Comparison of ENCODE assay signal across 18 cellular contexts in the genomic region with DNA sequence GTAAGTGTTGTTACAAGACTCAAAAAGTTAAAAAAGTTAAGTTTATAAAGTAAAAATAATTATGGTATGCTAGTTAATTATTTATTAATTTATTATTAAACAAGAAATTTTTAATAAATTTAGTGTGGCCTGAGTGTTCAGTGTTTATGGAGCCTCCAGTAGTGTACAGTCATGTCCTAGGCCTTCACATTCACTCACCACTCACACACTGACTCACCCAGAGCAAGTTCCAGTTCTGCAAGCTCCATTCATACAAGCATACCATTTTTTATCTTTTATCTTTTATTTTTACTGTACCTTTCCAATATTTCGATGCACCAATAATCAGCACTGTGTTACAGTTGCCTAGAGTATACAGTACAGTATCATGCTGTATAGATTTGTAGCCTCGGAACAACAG.
DNase-seq lines count a peak whose midpoint lies in the region; ATAC-seq and TF ChIP-seq lines count a peak whose summit lies in the region.
"Had no signal": no experiment of that assay in that cellular context is flagged by ENCODE, and none has a peak within 500 bp of the region (broad histone marks: within the 10 kb centered on the region; RNA-seq: fewer than 3 reads in every experiment).

No MANE protein-coding gene starts in this region.

- no peak overlapping the region for H4K8ac ChIP-seq in mesenchymal stem cell (ENCODE audit: low read length)

- H3K36me3 ChIP-seq in brain microvascular endothelial cell (replicated peaks) (no peaks in the 10 kb centered on the region), mesenchymal stem cell (ENCODE audit: control insufficient read depth in 1 of 2, insufficient read depth in 2 of 2, low read depth in 1 of 2, low read length in 2 of 2) (no peaks in the 10 kb centered on the region), right atrium auricular region (no peaks in the 10 kb centered on the region)

- no peak overlapping the region for H2BK15ac ChIP-seq in mesenchymal stem cell (ENCODE audit: low read depth, poor library complexity, severe bottlenecking)

- DNase-seq in Daoy (ENCODE audit: low read depth), result peak; percentile 27
- DNase-seq in brain microvascular endothelial cell, result peak; percentile 80
- DNase-seq in fibroblast of mammary gland (ENCODE audit: low read depth), result peak; percentile 32
- no peak for DNase-seq in mesenchymal stem cell
- DNase-seq in T-helper 2 cell treated with Interferon-gamma antibody and Interleukin-4, amounts not matched to agents 5 μg/mL and 100 μg/mL, for 36 hours (ENCODE audit: low spot score), result no peak
- DNase-seq in mesothelial cell of epicardium (ENCODE audit: low spot score in 2 of 2, unreplicated experiment in 2 of 2), result no peak
- DNase-seq in right atrium auricular region (ENCODE audit: low spot score), result no peak
- no peak for DNase-seq in T-helper 17 cell
- DNase-seq: CD8-positive, alpha-beta T cell; COR-L47; DMS153; DMS79 treated with DMSO at 0.1 percent for 48 hours; GDM1; GOT3; H9 had no signal

- peak overlapping the region; percentile 34 for H3K9ac ChIP-seq in mesenchymal stem cell (ENCODE audit: low read length)

- in situ Hi-C loops in brain microvascular endothelial cell (cut with HindIII; ENCODE audit: low pct_ligation_motif_present, low sequenced_read_pairs), result no loop called here

- H4K91ac ChIP-seq in mesenchymal stem cell (ENCODE audit: low read length), result no peak overlapping the region

- 76% methylated on average over 2 of the region's 2 CpGs for WGBS in mesenchymal stem cell

- no peak overlapping the region for H3K4me2 ChIP-seq in mesenchymal stem cell (ENCODE audit: low read length, poor library complexity, severe bottlenecking)

- no peak overlapping the region for H3K4me3 ChIP-seq in brain microvascular endothelial cell (ENCODE audit: low read depth, low read length)
- H3K4me3 ChIP-seq in fibroblast of mammary gland (ENCODE audit: control insufficient read depth, low read depth, low read length), result no peak overlapping the region
- H3K4me3 ChIP-seq in mesenchymal stem cell (ENCODE audit: insufficient read depth in 1 of 2, low read depth in 1 of 2, low read length in 2 of 2), result no peak overlapping the region
- H3K4me3 ChIP-seq in right atrium auricular region, result no peak overlapping the region

- no peak overlapping the region for H3K18ac ChIP-seq in mesenchymal stem cell (ENCODE audit: low read depth in 1 of 2, low read length in 2 of 2)

- peaks cover 4% of the 10 kb centered on the region for H3K9me3 Mint-ChIP-seq in T-helper 2 cell treated with Interferon-gamma antibody and Interleukin-4, amounts not matched to agents 5 μg/mL and 100 μg/mL, for 36 hours
- peaks cover 26% of the 10 kb centered on the region for H3K9me3 Mint-ChIP-seq in mesothelial cell of epicardium

- H2AK5ac ChIP-seq in mesenchymal stem cell (ENCODE audit: low read length, severe bottlenecking), result no peak overlapping the region

- H3K14ac ChIP-seq in mesenchymal stem cell (ENCODE audit: low read length in 2 of 2), result no peak overlapping the region

- H2BK5ac ChIP-seq in mesenchymal stem cell (ENCODE audit: low read depth, low read length, poor library complexity, severe bottlenecking), result no peak overlapping the region

- H3K4me1 ChIP-seq in mesenchymal stem cell (ENCODE audit: control insufficient read depth, insufficient read depth, low read depth, low read length), result no peaks in the 10 kb centered on the region
- H3K4me1 ChIP-seq in right atrium auricular region, result no peaks in the 10 kb centered on the region

- H3K27me3 ChIP-seq in brain microvascular endothelial cell (replicated peaks) (no peaks in the 10 kb centered on the region), mesenchymal stem cell (ENCODE audit: control insufficient read depth in 1 of 2, insufficient read depth in 1 of 2, low read length in 2 of 2) (no peaks in the 10 kb centered on the region), right atrium auricular region (no peaks in the 10 kb centered on the region)

- H3K9me3 ChIP-seq in mesenchymal stem cell (ENCODE audit: control insufficient read depth, low read length) (peaks cover under 1% of the 10 kb centered on the region), right atrium auricular region (peaks cover 0 to 20% of the 10 kb centered on the region in 2 donors), T-helper 17 cell (ENCODE audit: control insufficient read depth, low read length, poor library complexity, severe bottlenecking) (peaks cover 2% of the 10 kb centered on the region)

- no peak overlapping the region for H3K27ac Mint-ChIP-seq in T-helper 2 cell treated with Interferon-gamma antibody and Interleukin-4, amounts not matched to agents 5 μg/mL and 100 μg/mL, for 36 hours
- H3K27ac Mint-ChIP-seq in mesothelial cell of epicardium, result no peak overlapping the region
- H3K27ac Mint-ChIP-seq in T-helper 17 cell, result no peak overlapping the region
- H3K27ac Mint-ChIP-seq: CD14-positive monocyte; CD8-positive, alpha-beta T cell; H9 had no signal

- no peaks in the 10 kb centered on the region for H3K4me1 Mint-ChIP-seq in T-helper 2 cell treated with Interferon-gamma antibody and Interleukin-4, amounts not matched to agents 5 μg/mL and 100 μg/mL, for 36 hours (ENCODE audit: low read depth)
- H3K4me1 Mint-ChIP-seq in mesothelial cell of epicardium, result no peaks in the 10 kb centered on the region
- no peaks in the 10 kb centered on the region for H3K4me1 Mint-ChIP-seq in T-helper 17 cell

- H3K36me3 Mint-ChIP-seq in T-helper 2 cell treated with Interferon-gamma antibody and Interleukin-4, amounts not matched to agents 5 μg/mL and 100 μg/mL, for 36 hours (ENCODE audit: low read depth), result no peaks in the 10 kb centered on the region
- H3K36me3 Mint-ChIP-seq in mesothelial cell of epicardium (no peaks in the 10 kb centered on the region), T-helper 17 cell (ENCODE audit: low read depth) (no peaks in the 10 kb centered on the region)
- H3K36me3 Mint-ChIP-seq: CD14-positive monocyte; CD8-positive, alpha-beta T cell had no signal

- ATAC-seq in T-helper 17 cell, result no peak
- ATAC-seq: CD8-positive, alpha-beta T cell; HepG2 had no signal

- no peaks in the 10 kb centered on the region for H3K79me1 ChIP-seq in mesenchymal stem cell (replicated peaks; ENCODE audit: low read length, poor library complexity, severe bottlenecking)

- H2BK12ac ChIP-seq in mesenchymal stem cell (ENCODE audit: low read length in 2 of 2), result no peak overlapping the region

- H3K27me3 Mint-ChIP-seq in T-helper 2 cell treated with Interferon-gamma antibody and Interleukin-4, amounts not matched to agents 5 μg/mL and 100 μg/mL, for 36 hours (ENCODE audit: low read depth), result peaks cover 19% of the 10 kb centered on the region
- peaks cover 8% of the 10 kb centered on the region for H3K27me3 Mint-ChIP-seq in mesothelial cell of epicardium (ENCODE audit: low read depth)
- no peaks in the 10 kb centered on the region for H3K27me3 Mint-ChIP-seq in T-helper 17 cell

- peak overlapping the region; percentile 33 for H3K27ac ChIP-seq in brain microvascular endothelial cell
- no peak overlapping the region for H3K27ac ChIP-seq in mesenchymal stem cell (ENCODE audit: low read length, poor library complexity, severe bottlenecking)
- H3K27ac ChIP-seq in right atrium auricular region, result no peak overlapping the region
- H3K27ac ChIP-seq: 22Rv1 had no signal

- no peak overlapping the region for H3K4ac ChIP-seq in mesenchymal stem cell (ENCODE audit: low read depth in 1 of 2, low read length in 2 of 2)

- no peak overlapping the region for H3K23ac ChIP-seq in mesenchymal stem cell (ENCODE audit: low read length in 2 of 2)

- H2AFZ ChIP-seq in mesenchymal stem cell (ENCODE audit: low read depth, low read length), result no peak overlapping the region

- H3K4me3 Mint-ChIP-seq in T-helper 2 cell treated with Interferon-gamma antibody and Interleukin-4, amounts not matched to agents 5 μg/mL and 100 μg/mL, for 36 hours, result no peak overlapping the region
- H3K4me3 Mint-ChIP-seq in mesothelial cell of epicardium (no peak overlapping the region), T-helper 17 cell (no peak overlapping the region)
- H3K4me3 Mint-ChIP-seq: CD14-positive monocyte; CD8-positive, alpha-beta T cell; H9 had no signal

- TF ChIP-seq CTCF in brain microvascular endothelial cell (IDR thresholded peaks at IDR 0.05; ENCODE audit: low read depth, low read length, missing control alignments) (no peak), fibroblast of mammary gland (conservative IDR thresholded peaks at IDR 0.05; ENCODE audit: control insufficient read depth, insufficient read depth, low read depth, low read length) (no peak), mesothelial cell of epicardium (IDR thresholded peaks at IDR 0.05; ENCODE audit: unreplicated experiment) (no peak), right atrium auricular region (IDR thresholded peaks at IDR 0.05) (no peak)

- H2BK120ac ChIP-seq in mesenchymal stem cell (ENCODE audit: low read depth, low read length), result no peak overlapping the region

Comparison
In these comparisons a context has a peak if more than half of its experiments do, and no peak if none do; other contexts are left out.
1. DNase-seq: peak in Daoy (single experiment), brain microvascular endothelial cell (single experiment) and fibroblast of mammary gland (single experiment); none in mesenchymal stem cell (single experiment), T-helper 2 cell treated with Interferon-gamma antibody and Interleukin-4, amounts not matched to agents 5 μg/mL and 100 μg/mL, for 36 hours (single experiment), mesothelial cell of epicardium (0 of 2), right atrium auricular region (single experiment) and T-helper 17 cell (0 of 3).